Comparison of ENCODE assay signal across 19 cellular contexts in the genomic region with DNA sequence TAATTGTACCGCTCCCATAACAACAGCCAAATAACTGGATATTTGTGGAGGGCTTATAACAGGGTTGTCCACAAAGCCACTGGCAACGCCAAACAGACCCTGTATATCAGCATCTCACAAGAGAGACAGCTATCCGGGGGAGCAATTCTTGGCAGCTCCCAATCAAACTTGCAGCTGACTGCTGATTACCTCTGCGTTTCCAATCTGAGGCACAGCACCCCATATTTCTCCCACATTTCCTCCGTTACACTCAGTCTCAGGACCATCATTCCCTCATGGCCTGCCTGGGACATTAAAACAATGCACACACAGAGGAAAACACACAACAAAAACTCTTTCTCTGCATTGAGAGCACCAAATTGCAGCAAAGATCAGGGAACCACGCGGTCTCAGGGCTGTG.
"Had no signal": no experiment of that assay in that cellular context is flagged by ENCODE, and none has a peak within 500 bp of the region (broad histone marks: within the 10 kb centered on the region; RNA-seq: fewer than 3 reads in every experiment).

No MANE protein-coding gene starts in this region.

- H3K4me1 Mint-ChIP-seq: memory B cell, mesothelial cell of epicardium had no signal

- H3K9me3 ChIP-seq: testis, uterus had no signal

- DNase-seq: dermis blood vessel endothelial cell; esophagus squamous epithelium; foreskin fibroblast; glutamatergic neuron; immature natural killer cell; left lung; lower lobe of right lung; stimulated activated CD4-positive, alpha-beta T cell treated with anti-CD3 and anti-CD28 coated beads, Interleukin-2, amount 100 ng/mL, for 24 hours; stimulated activated CD4-positive, alpha-beta T cell treated with anti-CD3 and anti-CD28 coated beads, Interleukin-4, amount 100 ng/mL, for 4 hours; stimulated activated naive B cell treated with anti-CD40 and anti-IgM and Interleukin-4, amounts not matched to agents 10 μg/mL and 1 μg/mL and 100 μg/mL, for 72 hours; stimulated activated naive CD8-positive, alpha-beta T cell treated with anti-CD3 and anti-CD28 coated beads, Interleukin-15, amount 100 ng/mL, for 72 hours; testis; upper lobe of left lung; uterus had no signal

- H3K4me3 Mint-ChIP-seq: immature natural killer cell; memory B cell; mesothelial cell of epicardium; natural killer cell treated with Interleukin-12 subunit alpha and Interleukin-12 subunit beta and Interleukin-15 and Interleukin-18, amount 100 ng/mL, for 72 hours; stimulated activated naive B cell treated with anti-CD40 and anti-IgM and Interleukin-4, amounts not matched to agents 10 μg/mL and 1 μg/mL and 100 μg/mL, for 72 hours; stimulated activated naive CD8-positive, alpha-beta T cell treated with anti-CD3 and anti-CD28 coated beads, Interleukin-15, amount 100 ng/mL, for 72 hours had no signal

- H3K36me3 Mint-ChIP-seq: immature natural killer cell, mesothelial cell of epicardium had no signal

- H3K4me1 ChIP-seq: esophagus squamous epithelium, gastroesophageal sphincter, left lung, lower lobe of right lung, testis, upper lobe of left lung, uterus had no signal

- H3K27ac Mint-ChIP-seq: memory B cell; mesothelial cell of epicardium; natural killer cell treated with Interleukin-12 subunit alpha and Interleukin-12 subunit beta and Interleukin-15 and Interleukin-18, amount 100 ng/mL, for 72 hours; stimulated activated naive B cell treated with anti-CD40 and anti-IgM and Interleukin-4, amounts not matched to agents 10 μg/mL and 1 μg/mL and 100 μg/mL, for 72 hours; stimulated activated naive CD8-positive, alpha-beta T cell treated with anti-CD3 and anti-CD28 coated beads, Interleukin-15, amount 100 ng/mL, for 72 hours had no signal

- H3K27ac ChIP-seq: esophagus squamous epithelium, gastroesophageal sphincter, left lung, lower lobe of right lung, testis, upper lobe of left lung, uterus had no signal

- H3K27me3 ChIP-seq: left lung, testis, upper lobe of left lung, uterus had no signal

- H3K27me3 Mint-ChIP-seq: stimulated activated naive CD8-positive, alpha-beta T cell treated with anti-CD3 and anti-CD28 coated beads, Interleukin-15, amount 100 ng/mL, for 72 hours had no signal

- H3K36me3 ChIP-seq: esophagus squamous epithelium, gastroesophageal sphincter, left lung, lower lobe of right lung, upper lobe of left lung, uterus had no signal

- ATAC-seq: gastroesophageal sphincter; left lung; lower lobe of right lung; natural killer cell treated with Interleukin-12 subunit alpha and Interleukin-12 subunit beta and Interleukin-15 and Interleukin-18, amount 100 ng/mL, for 72 hours; sciatic nerve; stimulated activated naive B cell treated with anti-CD40 and anti-IgM and Interleukin-4, amounts not matched to agents 10 μg/mL and 1 μg/mL and 100 μg/mL, for 72 hours; stimulated activated naive CD8-positive, alpha-beta T cell treated with anti-CD3 and anti-CD28 coated beads, Interleukin-15, amount 100 ng/mL, for 72 hours had no signal

- H3K4me3 ChIP-seq: esophagus squamous epithelium, gastroesophageal sphincter, left lung, lower lobe of right lung, testis, upper lobe of left lung, uterus had no signal
